Comparison of ENCODE assay signal across 8 cellular contexts in genomic region chr4:98939892-98940298, GRCh38. TPM values are rescaled to one million over a fixed set of nuclear protein-coding genes. Genes with fewer than 3 reads are reported as not detected.
DNase-seq lines count a peak whose midpoint lies in the region; ATAC-seq and TF ChIP-seq lines count a peak whose summit lies in the region.

No MANE protein-coding gene starts in this region.

- ATAC-seq in HG03378 (IDR thresholded peaks at IDR 0.05; ENCODE audit: unreplicated experiment): peak; percentile 46

- H3K4me3 Mint-ChIP-seq in progenitor cell of endocrine pancreas (ENCODE audit: low read depth): no peak overlapping the region

- H3K27me3 Mint-ChIP-seq in progenitor cell of endocrine pancreas: no peaks in the 10 kb centered on the region

- H3K9me3 Mint-ChIP-seq in progenitor cell of endocrine pancreas (ENCODE audit: low read depth): no peaks in the 10 kb centered on the region

- no peak overlapping the region for H3K4me3 ChIP-seq in fibroblast of villous mesenchyme (ENCODE audit: low read depth, low read length)

- TF ChIP-seq CTCF in GM12872 (IDR thresholded peaks at IDR 0.05; ENCODE audit: insufficient read depth, low read depth, low read length): peak; percentile 68
- peak; percentile 81 for TF ChIP-seq CTCF in fibroblast of villous mesenchyme (IDR thresholded peaks at IDR 0.05; ENCODE audit: insufficient read depth, low read depth, low read length)
- TF ChIP-seq CTCF in progenitor cell of endocrine pancreas (IDR thresholded peaks at IDR 0.05; ENCODE audit: unreplicated experiment): peak; percentile 73

- peak overlapping the region; percentile 39 for H3K27ac Mint-ChIP-seq in progenitor cell of endocrine pancreas

- H3K4me1 Mint-ChIP-seq in progenitor cell of endocrine pancreas (ENCODE audit: low read depth): peaks cover under 1% of the 10 kb centered on the region

- peak; percentile 65 for DNase-seq in AG20443 (ENCODE audit: low spot score)
- peak; percentile 8 to 51 for DNase-seq in SW 1271 (lab: John Stamatoyannopoulos, UW)
- DNase-seq in fibroblast of villous mesenchyme (ENCODE audit: low read depth): peak; percentile 79
- DNase-seq in progenitor cell of endocrine pancreas (ENCODE audit: low spot score, unreplicated experiment): no peak
- DNase-seq in NCI-H187 treated with DMSO at 0.1 percent for 48 hours (lab: John Stamatoyannopoulos, UW): no peak
- no peak for DNase-seq in stimulated activated CD4-positive, alpha-beta T cell treated with anti-CD3 and anti-CD28 coated beads, Interleukin-2, amount 100 ng/mL, for 48 hours

- no peaks in the 10 kb centered on the region for H3K36me3 Mint-ChIP-seq in progenitor cell of endocrine pancreas (ENCODE audit: insufficient read depth)

RNA-seq across cellular contexts. Expression of gene EIF4E, which starts 11.0 kb away (rescaled TPM):
- total RNA-seq in fibroblast of villous mesenchyme: 163 and 241 TPM in 2 replicates
- total RNA-seq in progenitor cell of endocrine pancreas: 97.7 and 112 TPM in 2 replicates

RNA-seq across cellular contexts. Expression of gene METAP1, which starts 55.6 kb away (rescaled TPM):
- total RNA-seq in fibroblast of villous mesenchyme (62.6 and 63.8 TPM in 2 replicates), progenitor cell of endocrine pancreas (49.1 and 51.3 TPM in 2 replicates)

Comparison
In these comparisons a context has a peak if more than half of its experiments do, and no peak if none do; other contexts are left out.
1. DNase-seq: peak in AG20443 (single experiment), SW 1271 (2 of 2) and fibroblast of villous mesenchyme (single experiment); none in progenitor cell of endocrine pancreas (single experiment), NCI-H187 treated with DMSO at 0.1 percent for 48 hours (single experiment) and stimulated activated CD4-positive, alpha-beta T cell treated with anti-CD3 and anti-CD28 coated beads, Interleukin-2, amount 100 ng/mL, for 48 hours (0 of 2).
2. Peak in every context shown above with its lines, with median percentiles within 50 percentile points of each other: CTCF ChIP-seq.